25 cellular contexts compared by ENCODE assay signal in genomic region chr17:57125406-57125805, GRCh38.
"Had no signal": no experiment of that assay in that cellular context is flagged by ENCODE, and none has a peak within 500 bp of the region (broad histone marks: within the 10 kb centered on the region; RNA-seq: fewer than 3 reads in every experiment).

No MANE protein-coding gene starts in this region.

- H3K4me3 ChIP-seq: ascending aorta, SK-N-MC had no signal

- DNase-seq: activated B cell treated with CpG ODN at 0.5 μM for 24 hours; activated CD4-positive, alpha-beta memory T cell treated with anti-CD3 and anti-CD28 coated beads for 36 hours; activated CD4-positive, alpha-beta T cell treated with anti-CD3 and anti-CD28 coated beads for 1 hour; activated CD4-positive, alpha-beta T cell treated with anti-CD3 and anti-CD28 coated beads, Interleukin-2, amount 10 ng/mL, durations not matched to agents 7 days and 5 days; activated CD8-positive, alpha-beta memory T cell treated with anti-CD3 and anti-CD28 coated beads for 24 hours; activated naive CD8-positive, alpha-beta T cell treated with anti-CD3 and anti-CD28 coated beads, Interleukin-2, amount 50 U/mL, for 24 hours; activated T-cell treated with anti-CD3 and anti-CD28 coated beads, Interleukin-2, amount 50 U/mL, for 72 hours; amniotic stem cell; NCI-H1048; NCI-H146; NCI-H187 treated with DMSO at 0.1 percent for 48 hours; NCI-H345; NCI-H510A; NCI-H526 treated with DMSO at 0.1 percent for 48 hours; NCI-H82; NK-92 treated with Interleukin-12 subunit alpha and Interleukin-12 subunit beta, amount 100 ng/mL, for 24 hours; OCI-M1; RPMI8226; T-cell; T-helper 2 cell; T1000 had no signal

- ATAC-seq: activated naive CD8-positive, alpha-beta T cell treated with anti-CD3 and anti-CD28 coated beads, Interleukin-2, amount 50 U/mL, for 24 hours; activated T-cell treated with anti-CD3 and anti-CD28 coated beads, Interleukin-2, amount 50 U/mL, for 72 hours; Panc1; Right ventricle myocardium inferior; T-cell had no signal
